In genomic region chr2:15588329-15588919, GRCh38 we compare ENCODE assay signal across 7 cellular contexts. TPM values are rescaled to one million over a fixed set of nuclear protein-coding genes. Genes with fewer than 3 reads are reported as not detected.
A peak's percentile ranks its signal among the peaks of the same experiment; 100 is the strongest.
DNase-seq lines count a peak whose midpoint lies in the region; TF ChIP-seq lines count a peak whose summit lies in the region.

No MANE protein-coding gene starts in this region.

- no peaks in the 10 kb centered on the region for H3K36me3 ChIP-seq in MM.1S (replicated peaks; ENCODE audit: insufficient read depth, low read length)
- no peaks in the 10 kb centered on the region for H3K36me3 ChIP-seq in SJCRH30
- no peaks in the 10 kb centered on the region for H3K36me3 ChIP-seq in sigmoid colon

- no peaks in the 10 kb centered on the region for H3K9me2 ChIP-seq in MM.1S (replicated peaks; ENCODE audit: insufficient read depth, low read length)

- H3K4me2 ChIP-seq in MM.1S (ENCODE audit: low read depth, low read length): no peak overlapping the region

- H3K9ac ChIP-seq in MM.1S (ENCODE audit: low read length): no peak overlapping the region

- TF ChIP-seq POLR2A in sigmoid colon (IDR thresholded peaks at IDR 0.05): no peak

- TF ChIP-seq EP300 in sigmoid colon (IDR thresholded peaks at IDR 0.05): no peak

- H3K27ac ChIP-seq in MM.1S (ENCODE audit: low read length) (no peak overlapping the region), SJCRH30 (no peak overlapping the region), dorsolateral prefrontal cortex (no peak overlapping the region), sigmoid colon (no peak overlapping the region)

- no peak overlapping the region for H2AFZ ChIP-seq in MM.1S (ENCODE audit: low read length)

- TF ChIP-seq CTCF in MM.1S (IDR thresholded peaks at IDR 0.05; ENCODE audit: low read length) (peak; percentile 60), dorsolateral prefrontal cortex (IDR thresholded peaks at IDR 0.05 in 54 of 56, conservative IDR thresholded peaks at IDR 0.05 in 2 of 56; ENCODE audit: low read depth in 1 of 56, partially characterized antibody in 56 of 56) (peak; percentile 26 to 75 (median 60)), sigmoid colon (IDR thresholded peaks at IDR 0.05) (peak in 1 of 4 experiments; percentile 27)

- DNase-seq in GM03348 (ENCODE audit: low spot score) (peak; percentile 52), MM.1S (peak; percentile 50), SJCRH30 (peak; percentile 68 to 88), dorsolateral prefrontal cortex (peak in 9 of 10 donors; percentile 33 to 75 (median 66)), mucosa of gallbladder (ENCODE audit: low spot score) (peak; percentile 45), sigmoid colon (no peak), mesenteric fat pad (ENCODE audit: low spot score) (no peak)

- H3K4me3 ChIP-seq in MM.1S (ENCODE audit: low read length) (no peak overlapping the region), SJCRH30 (no peak overlapping the region), dorsolateral prefrontal cortex (no peak overlapping the region), sigmoid colon (no peak overlapping the region)

- H3K9me3 ChIP-seq in MM.1S (replicated peaks; ENCODE audit: insufficient read depth, low read length): no peaks in the 10 kb centered on the region
- H3K9me3 ChIP-seq in SJCRH30 (replicated peaks): peaks cover 7% of the 10 kb centered on the region; the same call in 1 of the 2 replicates
- no peaks in the 10 kb centered on the region for H3K9me3 ChIP-seq in sigmoid colon

- H3K27me3 ChIP-seq in MM.1S (replicated peaks; ENCODE audit: insufficient read depth, low read length) (no peaks in the 10 kb centered on the region), SJCRH30 (no peaks in the 10 kb centered on the region), dorsolateral prefrontal cortex (no peaks in the 10 kb centered on the region), sigmoid colon (no peaks in the 10 kb centered on the region)

- intact Hi-C loops in dorsolateral prefrontal cortex (cut with DNase I): no loop called here
- intact Hi-C loops in sigmoid colon (cut with DNase I): no loop called here

- WGBS in sigmoid colon, 2 donors: 49 to 56% methylated on average over 4 of the region's 4 CpGs

- peaks cover 17% of the 10 kb centered on the region for H3K79me2 ChIP-seq in MM.1S (ENCODE audit: low read length)

- H3K4me1 ChIP-seq in MM.1S (ENCODE audit: low read length) (no peaks in the 10 kb centered on the region; the same call in 1 of the 2 replicates), SJCRH30 (no peaks in the 10 kb centered on the region; the same call in 1 of the 2 replicates), sigmoid colon (peaks cover 0 to 20% (median 16%) of the 10 kb centered on the region in 4 donors)

- no peaks in the 10 kb centered on the region for H4K20me1 ChIP-seq in MM.1S (ENCODE audit: insufficient read depth, low read length)

- no peaks in the 10 kb centered on the region for H3F3A ChIP-seq in MM.1S (ENCODE audit: insufficient read depth, low read length)

RNA-seq across cellular contexts. Expression of gene DDX1, which starts 3.2 kb away (rescaled TPM):
- total RNA-seq in SJCRH30 (2014; rRNA removed; shearing (Covaris generic)): 128 and 139 TPM in 2 replicates
- total RNA-seq in dorsolateral prefrontal cortex (100 to 1,000 TPM in 92 of 120 experiments, 10 to 100 TPM in 28; 55.0 to 151 (median 117) TPM), mucosa of gallbladder (69.1 TPM), sigmoid colon (100 to 1,000 TPM in 1 of 4 donors, 10 to 100 TPM in 3; 67.9 to 104 (median 83.3) TPM), mesenteric fat pad (90.9 TPM)
- 10 to 100 TPM; 59.2 to 67.9 (median 66.4) TPM for polyA plus RNA-seq in sigmoid colon

RNA-seq across cellular contexts. Expression of gene NBAS, which starts 27.3 kb away (rescaled TPM):
- total RNA-seq in SJCRH30 (2014; rRNA removed; shearing (Covaris generic)): 44.2 and 44.5 TPM in 2 replicates
- total RNA-seq in dorsolateral prefrontal cortex: 10 to 100 TPM; 54.5 to 99.1 (median 74.0) TPM
- 52.7 TPM for total RNA-seq in mucosa of gallbladder
- 10 to 100 TPM; 41.9 to 53.2 (median 48.1) TPM for total RNA-seq in sigmoid colon
- polyA plus RNA-seq in sigmoid colon: 10 to 100 TPM in 1 of 3 donors, 1 to 10 TPM in 2; 3.9 to 21.3 (median 7.2) TPM
- 29.7 TPM for total RNA-seq in mesenteric fat pad

Comparison
In these comparisons a context has a peak if more than half of its experiments do, and no peak if none do; other contexts are left out.
1. DNase-seq: peak in GM03348 (single experiment), MM.1S (single experiment), SJCRH30 (2 of 2), dorsolateral prefrontal cortex (9 of 10) and mucosa of gallbladder (single experiment); none in sigmoid colon (single experiment) and mesenteric fat pad (single experiment).